24 cellular contexts compared by ENCODE assay signal in the genomic region with DNA sequence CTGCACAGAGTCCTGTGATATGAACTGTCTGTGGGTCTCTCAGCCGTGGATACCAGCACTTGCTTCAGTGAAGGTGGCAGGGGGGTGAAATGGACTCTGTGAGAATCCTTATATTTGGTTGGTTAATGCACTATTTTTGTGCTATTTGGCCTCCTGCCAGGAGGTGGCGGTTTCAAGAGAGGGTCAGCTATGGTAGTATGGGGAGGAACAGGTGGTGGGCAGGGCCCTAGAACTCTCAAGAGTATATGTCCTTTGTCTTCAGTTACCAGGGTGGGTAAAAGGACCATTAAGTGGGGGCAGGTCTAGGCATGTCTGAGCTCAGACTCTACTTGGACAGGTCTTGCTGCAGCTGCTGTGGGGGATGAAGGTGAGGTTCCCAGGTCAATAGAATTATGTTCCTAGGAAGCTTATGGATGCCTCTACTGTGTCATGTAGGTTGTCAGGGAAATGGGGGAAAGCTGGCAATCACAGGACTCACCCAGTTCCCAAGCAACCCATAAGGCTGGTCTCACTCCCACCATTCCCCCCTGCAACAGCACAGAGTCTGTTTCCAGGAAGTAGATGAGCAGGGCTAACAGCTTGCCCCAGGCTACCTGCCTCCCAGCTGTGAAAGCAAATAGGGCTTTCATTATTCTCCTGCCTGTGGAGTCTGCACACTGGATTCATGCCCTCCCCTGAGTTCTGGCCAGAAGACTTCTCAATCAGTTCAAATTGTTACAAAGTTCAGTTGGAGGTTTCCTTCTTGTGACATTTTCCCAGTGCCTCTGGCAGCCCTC. TPM values are rescaled to one million over a fixed set of nuclear protein-coding genes. Genes with fewer than 3 reads are reported as not detected.
DNase-seq lines count a peak whose midpoint lies in the region; ATAC-seq, FAIRE-seq and TF ChIP-seq lines count a peak whose summit lies in the region.
"Had no signal": no experiment of that assay in that cellular context is flagged by ENCODE, and none has a peak within 500 bp of the region (broad histone marks: within the 10 kb centered on the region; RNA-seq: fewer than 3 reads in every experiment).

No MANE protein-coding gene starts in this region.

- H3K9me3 ChIP-seq in kidney (ENCODE audit: control insufficient read depth in 1 of 2, low read length in 2 of 2): peaks cover 0 to 14% of the 10 kb centered on the region in 2 donors
- H3K9me3 ChIP-seq: A549, psoas muscle had no signal

- POLR2A ChIA-PET in activated CD8-positive, alpha-beta T cell treated with anti-CD3 and anti-CD28 coated beads for 36 hours (lab: Charles Lee): no interaction called here
- POLR2A ChIA-PET in activated CD8-positive, alpha-beta T cell treated with anti-CD3 and anti-CD28 coated beads, Interleukin-2, amount 10 ng/mL, durations not matched to agents 7 days and 5 days (lab: Charles Lee): no interaction called here

- H3K4me1 ChIP-seq in kidney (ENCODE audit: control insufficient read depth in 1 of 2, insufficient read depth in 1 of 2, low read depth in 1 of 2, low read length in 2 of 2): no peaks in the 10 kb centered on the region
- H3K4me1 ChIP-seq: A549, heart right ventricle, psoas muscle, upper lobe of left lung had no signal

- H3K27me3 Mint-ChIP-seq in activated CD8-positive, alpha-beta T cell treated with anti-CD3 and anti-CD28 coated beads for 36 hours: peaks cover 33% of the 10 kb centered on the region
- peaks cover 16% of the 10 kb centered on the region for H3K27me3 Mint-ChIP-seq in activated CD8-positive, alpha-beta T cell treated with anti-CD3 and anti-CD28 coated beads, Interleukin-2, amount 10 ng/mL, durations not matched to agents 7 days and 5 days (ENCODE audit: low read depth)
- no peaks in the 10 kb centered on the region for H3K27me3 Mint-ChIP-seq in Calu3 (ENCODE audit: unreplicated experiment)

- no peak for FAIRE-seq in kidney (lab: Jason Lieb, UNC)
- FAIRE-seq: A549, GM12891 had no signal

- H3K4me3 ChIP-seq in kidney (ENCODE audit: low read length in 2 of 2): no peak overlapping the region
- H3K4me3 ChIP-seq: A549, cardiac muscle cell, heart right ventricle, psoas muscle, upper lobe of left lung had no signal

- no peak overlapping the region for H3K9ac ChIP-seq in kidney (ENCODE audit: low read length in 2 of 2)

- peaks cover 3% of the 10 kb centered on the region for H3K36me3 Mint-ChIP-seq in activated CD8-positive, alpha-beta T cell treated with anti-CD3 and anti-CD28 coated beads for 36 hours (ENCODE audit: low read depth)
- H3K36me3 Mint-ChIP-seq in activated CD8-positive, alpha-beta T cell treated with anti-CD3 and anti-CD28 coated beads, Interleukin-2, amount 10 ng/mL, durations not matched to agents 7 days and 5 days (ENCODE audit: low read depth): no peaks in the 10 kb centered on the region
- no peaks in the 10 kb centered on the region for H3K36me3 Mint-ChIP-seq in Calu3 (ENCODE audit: insufficient read depth, unreplicated experiment)
- H3K36me3 Mint-ChIP-seq: activated naive CD8-positive, alpha-beta T cell treated with anti-CD3 and anti-CD28 coated beads, Interleukin-2, amount 10 ng/mL, durations not matched to agents 7 days and 5 days had no signal

- peak; percentile 1 for DNase-seq in activated CD8-positive, alpha-beta T cell treated with anti-CD3 and anti-CD28 coated beads for 36 hours
- DNase-seq in activated CD8-positive, alpha-beta T cell treated with anti-CD3 and anti-CD28 coated beads, Interleukin-2, amount 10 ng/mL, durations not matched to agents 7 days and 5 days: no peak
- DNase-seq in NCI-H2107 (lab: John Stamatoyannopoulos, UW) (peak; percentile 7), RPMI8226 (peak; percentile 9), Calu3 (no peak), kidney (no peak)
- no peak for DNase-seq in stimulated activated CD4-positive, alpha-beta T cell treated with anti-CD3 and anti-CD28 coated beads, Interleukin-12 subunit alpha, Interleukin-12 subunit beta, amount 100 ng/mL, for 4 hours
- DNase-seq: activated CD4-positive, alpha-beta T cell treated with anti-CD3 and anti-CD28 coated beads, Interleukin-2, amount 50 U/mL, for 48 hours; activated naive CD8-positive, alpha-beta T cell treated with anti-CD3 and anti-CD28 coated beads, Interleukin-2, amount 10 ng/mL, durations not matched to agents 7 days and 5 days; heart right ventricle; islet precursor cell; mesenchymal stem cell; MM.1S; NCI-H82; psoas muscle; stimulated activated naive CD4-positive, alpha-beta T cell treated with Interleukin-2 at 50 U/mL for 16 hours; upper lobe of left lung had no signal

- H3K36me3 ChIP-seq in kidney (ENCODE audit: control insufficient read depth in 1 of 2, insufficient read depth in 2 of 2, low read length in 2 of 2): no peaks in the 10 kb centered on the region
- H3K36me3 ChIP-seq: cardiac muscle cell, heart right ventricle, upper lobe of left lung had no signal

- no peak overlapping the region for H3K4me3 Mint-ChIP-seq in activated CD8-positive, alpha-beta T cell treated with anti-CD3 and anti-CD28 coated beads for 36 hours
- no peak overlapping the region for H3K4me3 Mint-ChIP-seq in activated CD8-positive, alpha-beta T cell treated with anti-CD3 and anti-CD28 coated beads, Interleukin-2, amount 10 ng/mL, durations not matched to agents 7 days and 5 days
- no peak overlapping the region for H3K4me3 Mint-ChIP-seq in Calu3 (ENCODE audit: low read depth, unreplicated experiment)
- H3K4me3 Mint-ChIP-seq: activated naive CD8-positive, alpha-beta T cell treated with anti-CD3 and anti-CD28 coated beads, Interleukin-2, amount 10 ng/mL, durations not matched to agents 7 days and 5 days; nephron had no signal

- ATAC-seq in activated CD8-positive, alpha-beta T cell treated with anti-CD3 and anti-CD28 coated beads for 36 hours: no peak
- ATAC-seq in activated CD8-positive, alpha-beta T cell treated with anti-CD3 and anti-CD28 coated beads, Interleukin-2, amount 10 ng/mL, durations not matched to agents 7 days and 5 days: no peak
- no peak for ATAC-seq in HG02571 (IDR thresholded peaks at IDR 0.05; ENCODE audit: unreplicated experiment)
- ATAC-seq: A549, heart right ventricle, psoas muscle had no signal

- CTCF ChIA-PET in activated CD8-positive, alpha-beta T cell treated with anti-CD3 and anti-CD28 coated beads for 36 hours (lab: Charles Lee): no interaction called here
- CTCF ChIA-PET in activated CD8-positive, alpha-beta T cell treated with anti-CD3 and anti-CD28 coated beads, Interleukin-2, amount 10 ng/mL, durations not matched to agents 7 days and 5 days (lab: Charles Lee): no interaction called here
- CTCF ChIA-PET in Calu3 (lab: Charles Lee): interaction anchor here (1.0 kb wide), 1 partner anchor 10 kb away, joined by 3 read pairs; no protein-coding TSS in a partner anchor

- no peak overlapping the region for H3K27ac Mint-ChIP-seq in activated CD8-positive, alpha-beta T cell treated with anti-CD3 and anti-CD28 coated beads for 36 hours
- no peak overlapping the region for H3K27ac Mint-ChIP-seq in activated CD8-positive, alpha-beta T cell treated with anti-CD3 and anti-CD28 coated beads, Interleukin-2, amount 10 ng/mL, durations not matched to agents 7 days and 5 days
- no peak overlapping the region for H3K27ac Mint-ChIP-seq in Calu3 (ENCODE audit: unreplicated experiment)
- H3K27ac Mint-ChIP-seq: activated naive CD8-positive, alpha-beta T cell treated with anti-CD3 and anti-CD28 coated beads, Interleukin-2, amount 10 ng/mL, durations not matched to agents 7 days and 5 days; nephron had no signal

- H3K9me3 Mint-ChIP-seq in activated CD8-positive, alpha-beta T cell treated with anti-CD3 and anti-CD28 coated beads for 36 hours: peaks cover 17% of the 10 kb centered on the region
- no peaks in the 10 kb centered on the region for H3K9me3 Mint-ChIP-seq in activated CD8-positive, alpha-beta T cell treated with anti-CD3 and anti-CD28 coated beads, Interleukin-2, amount 10 ng/mL, durations not matched to agents 7 days and 5 days (ENCODE audit: insufficient read depth)
- H3K9me3 Mint-ChIP-seq in Calu3 (ENCODE audit: low read depth, unreplicated experiment): peaks cover 8% of the 10 kb centered on the region

- no peaks in the 10 kb centered on the region for H3K4me1 Mint-ChIP-seq in activated CD8-positive, alpha-beta T cell treated with anti-CD3 and anti-CD28 coated beads for 36 hours (ENCODE audit: low read depth)
- no peaks in the 10 kb centered on the region for H3K4me1 Mint-ChIP-seq in activated CD8-positive, alpha-beta T cell treated with anti-CD3 and anti-CD28 coated beads, Interleukin-2, amount 10 ng/mL, durations not matched to agents 7 days and 5 days (ENCODE audit: low read depth)
- H3K4me1 Mint-ChIP-seq in Calu3 (ENCODE audit: low read depth, unreplicated experiment): no peaks in the 10 kb centered on the region
- H3K4me1 Mint-ChIP-seq: activated naive CD8-positive, alpha-beta T cell treated with anti-CD3 and anti-CD28 coated beads, Interleukin-2, amount 10 ng/mL, durations not matched to agents 7 days and 5 days; nephron had no signal

- intact Hi-C loops in activated CD8-positive, alpha-beta T cell treated with anti-CD3 and anti-CD28 coated beads for 36 hours (cut with micrococcal nuclease): no loop called here
- intact Hi-C loops in Calu3 (cut with micrococcal nuclease; ENCODE audit: unreplicated experiment): no loop called here
- intact Hi-C loops in kidney (cut with DNase I): no loop called here

- H3K27ac ChIP-seq in kidney (ENCODE audit: low read depth in 2 of 2, low read length in 2 of 2): no peak overlapping the region
- H3K27ac ChIP-seq: A549, C4-2B, cardiac muscle cell, heart right ventricle, psoas muscle, RWPE1, upper lobe of left lung had no signal

- TF ChIP-seq CTCF in activated CD8-positive, alpha-beta T cell treated with anti-CD3 and anti-CD28 coated beads for 36 hours (IDR thresholded peaks at IDR 0.05): no peak
- TF ChIP-seq CTCF in Calu3 (IDR thresholded peaks at IDR 0.05; ENCODE audit: unreplicated experiment) (no peak), kidney (IDR thresholded peaks at IDR 0.05; ENCODE audit: borderline replicate concordance, extremely low read depth, insufficient read depth) (no peak)

- BruUV-seq in Calu3 (replicated peaks; lab: Mats Ljungman, UMichigan): no TSS peak

RNA-seq across cellular contexts. Expression of gene PHIP, which starts 56.8 kb away (rescaled TPM):
- 10 to 100 TPM; 24.7 to 25.7 TPM for total RNA-seq in activated CD8-positive, alpha-beta T cell treated with anti-CD3 and anti-CD28 coated beads for 36 hours
- 10 to 100 TPM; 29.1 to 30.2 TPM for total RNA-seq in activated CD8-positive, alpha-beta T cell treated with anti-CD3 and anti-CD28 coated beads, Interleukin-2, amount 10 ng/mL, durations not matched to agents 7 days and 5 days
- total RNA-seq in Calu3 (2022) (43.3 and 50.8 TPM in 2 replicates), kidney (30.6 TPM)
- polyA plus RNA-seq in kidney (ENCODE audit: insufficient read depth, low read depth, low replicate concordance): 4.8 TPM

Comparison
In these comparisons a context has a peak if more than half of its experiments do, and no peak if none do; other contexts are left out.
1. DNase-seq: peak in activated CD8-positive, alpha-beta T cell treated with anti-CD3 and anti-CD28 coated beads for 36 hours (single experiment), NCI-H2107 (single experiment) and RPMI8226 (single experiment); none in activated CD8-positive, alpha-beta T cell treated with anti-CD3 and anti-CD28 coated beads, Interleukin-2, amount 10 ng/mL, durations not matched to agents 7 days and 5 days (single experiment), stimulated activated CD4-positive, alpha-beta T cell treated with anti-CD3 and anti-CD28 coated beads, Interleukin-12 subunit alpha, Interleukin-12 subunit beta, amount 100 ng/mL, for 4 hours (single experiment), Calu3 (single experiment) and kidney (single experiment).